ENCODE assay signal across 3 cellular contexts in genomic region chr11:54946429-54946828, GRCh38.
TF ChIP-seq lines count a peak whose summit lies in the region.

No MANE protein-coding gene starts in this region.

TF ChIP-seq in A549, 52 proteins besides CTCF, POLR2A, EP300 and RAD21:
- TF ChIP-seq MAFK (IDR thresholded peaks at IDR 0.05; ENCODE audit: partially characterized antibody) (peak; percentile 96), ZNF302 (CRISPR knock-in tag; IDR thresholded peaks at IDR 0.05) (no peak), PBX3 (IDR thresholded peaks at IDR 0.05) (no peak), CHD2 (IDR thresholded peaks at IDR 0.05; ENCODE audit: low read length, partially characterized antibody) (no peak)
- TF ChIP-seq, protein P1, sequence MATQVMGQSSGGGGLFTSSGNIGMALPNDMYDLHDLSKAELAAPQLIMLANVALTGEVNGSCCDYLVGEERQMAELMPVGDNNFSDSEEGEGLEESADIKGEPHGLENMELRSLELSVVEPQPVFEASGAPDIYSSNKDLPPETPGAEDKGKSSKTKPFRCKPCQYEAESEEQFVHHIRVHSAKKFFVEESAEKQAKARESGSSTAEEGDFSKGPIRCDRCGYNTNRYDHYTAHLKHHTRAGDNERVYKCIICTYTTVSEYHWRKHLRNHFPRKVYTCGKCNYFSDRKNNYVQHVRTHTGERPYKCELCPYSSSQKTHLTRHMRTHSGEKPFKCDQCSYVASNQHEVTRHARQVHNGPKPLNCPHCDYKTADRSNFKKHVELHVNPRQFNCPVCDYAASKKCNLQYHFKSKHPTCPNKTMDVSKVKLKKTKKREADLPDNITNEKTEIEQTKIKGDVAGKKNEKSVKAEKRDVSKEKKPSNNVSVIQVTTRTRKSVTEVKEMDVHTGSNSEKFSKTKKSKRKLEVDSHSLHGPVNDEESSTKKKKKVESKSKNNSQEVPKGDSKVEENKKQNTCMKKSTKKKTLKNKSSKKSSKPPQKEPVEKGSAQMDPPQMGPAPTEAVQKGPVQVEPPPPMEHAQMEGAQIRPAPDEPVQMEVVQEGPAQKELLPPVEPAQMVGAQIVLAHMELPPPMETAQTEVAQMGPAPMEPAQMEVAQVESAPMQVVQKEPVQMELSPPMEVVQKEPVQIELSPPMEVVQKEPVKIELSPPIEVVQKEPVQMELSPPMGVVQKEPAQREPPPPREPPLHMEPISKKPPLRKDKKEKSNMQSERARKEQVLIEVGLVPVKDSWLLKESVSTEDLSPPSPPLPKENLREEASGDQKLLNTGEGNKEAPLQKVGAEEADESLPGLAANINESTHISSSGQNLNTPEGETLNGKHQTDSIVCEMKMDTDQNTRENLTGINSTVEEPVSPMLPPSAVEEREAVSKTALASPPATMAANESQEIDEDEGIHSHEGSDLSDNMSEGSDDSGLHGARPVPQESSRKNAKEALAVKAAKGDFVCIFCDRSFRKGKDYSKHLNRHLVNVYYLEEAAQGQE (IDR thresholded peaks at IDR 0.05): no peak

TF ChIP-seq in IMR-90, 13 proteins besides CTCF, POLR2A, EP300 and RAD21:
- no peak for TF ChIP-seq MAZ (IDR thresholded peaks at IDR 0.05; ENCODE audit: borderline replicate concordance, low read depth, low read length)
- TF ChIP-seq MAFK (IDR thresholded peaks at IDR 0.05; ENCODE audit: low read depth, low read length): peak; percentile 98

TF ChIP-seq in H1, 55 proteins besides CTCF, POLR2A, EP300 and RAD21:
- TF ChIP-seq JUND (IDR thresholded peaks at IDR 0.05; ENCODE audit: low read length): no peak
- TF ChIP-seq EGR1 (IDR thresholded peaks at IDR 0.05; ENCODE audit: borderline replicate concordance, low read depth, low read length): no peak
- TF ChIP-seq MAFK (IDR thresholded peaks at IDR 0.05; ENCODE audit: low read depth, low read length): peak; percentile 93
